ENCODE assay signal across 9 cellular contexts in genomic region chr20:44990425-44990824, GRCh38. TPM values are rescaled to one million over a fixed set of nuclear protein-coding genes. Genes with fewer than 3 reads are reported as not detected.
DNase-seq lines count a peak whose midpoint lies in the region; ATAC-seq and TF ChIP-seq lines count a peak whose summit lies in the region.
"Had no signal": no experiment of that assay in that cellular context is flagged by ENCODE, and none has a peak within 500 bp of the region (broad histone marks: within the 10 kb centered on the region; RNA-seq: fewer than 3 reads in every experiment).

No MANE protein-coding gene starts in this region.

- H4K20me1 ChIP-seq in neural progenitor cell (ENCODE audit: low read depth) = peaks cover 9% of the 10 kb centered on the region

- no peaks in the 10 kb centered on the region for H3K9me3 ChIP-seq in naive thymus-derived CD4-positive, alpha-beta T cell (ENCODE audit: control insufficient read depth in 2 of 3, low read length in 3 of 3)
- H3K9me3 ChIP-seq in neural progenitor cell (ENCODE audit: low read depth) = no peaks in the 10 kb centered on the region

- H3K27me3 ChIP-seq in ACC112 (ENCODE audit: insufficient read depth, low read length) (no peaks in the 10 kb centered on the region), neural progenitor cell (no peaks in the 10 kb centered on the region)
- H3K27me3 ChIP-seq in naive thymus-derived CD4-positive, alpha-beta T cell (ENCODE audit: control insufficient read depth in 2 of 2, insufficient read depth in 2 of 2, low read length in 2 of 2) = no peaks in the 10 kb centered on the region

- H3K27ac ChIP-seq in ACC112 (ENCODE audit: low read depth, low read length) = peak overlapping the region; percentile 59
- peak overlapping the region; percentile 76 for H3K27ac ChIP-seq in naive thymus-derived CD4-positive, alpha-beta T cell (ENCODE audit: low read depth, low read length)
- H3K27ac ChIP-seq in neural progenitor cell = no peak overlapping the region
- H3K27ac ChIP-seq: SK-N-MC had no signal

- DNase-seq in Kasumi-1 (lab: John Stamatoyannopoulos, UW) (peak; percentile 9 to 16), neural progenitor cell (ENCODE audit: low spot score) (no peak), NCI-H524 (lab: John Stamatoyannopoulos, UW) (no peak)
- peak; percentile 24 for DNase-seq in activated naive CD8-positive, alpha-beta T cell treated with anti-CD3 and anti-CD28 coated beads, Interleukin-2, amount 50 U/mL, for 16 hours (ENCODE audit: low read depth, low spot score)
- DNase-seq in naive thymus-derived CD4-positive, alpha-beta T cell = peak in 1 of 9 donors; percentile 56

- H3F3A ChIP-seq in neural progenitor cell (ENCODE audit: low read depth) = no peaks in the 10 kb centered on the region

- no peak for TF ChIP-seq CTCF in neural progenitor cell (IDR thresholded peaks at IDR 0.05)

- H3K4me1 Mint-ChIP-seq in naive thymus-derived CD4-positive, alpha-beta T cell = peaks cover 57 to 97% (median 80%) of the 10 kb centered on the region in 7 donors
- H3K4me1 Mint-ChIP-seq in neural progenitor cell = no peaks in the 10 kb centered on the region

- peaks cover 33% of the 10 kb centered on the region for H3K4me1 ChIP-seq in ACC112 (ENCODE audit: control insufficient read depth, insufficient read depth, low read length, unreplicated experiment)
- peaks cover 35 to 66% of the 10 kb centered on the region in 2 donors for H3K4me1 ChIP-seq in naive thymus-derived CD4-positive, alpha-beta T cell (ENCODE audit: control insufficient read depth in 2 of 2, insufficient read depth in 2 of 2, low read length in 2 of 2)
- H3K4me1 ChIP-seq in neural progenitor cell = no peaks in the 10 kb centered on the region

- peak overlapping the region; percentile 77 to 95 (median 88) for H3K4me3 Mint-ChIP-seq in naive thymus-derived CD4-positive, alpha-beta T cell
- no peak overlapping the region for H3K4me3 Mint-ChIP-seq in neural progenitor cell

- no peaks in the 10 kb centered on the region for H3K27me3 Mint-ChIP-seq in naive thymus-derived CD4-positive, alpha-beta T cell
- no peaks in the 10 kb centered on the region for H3K27me3 Mint-ChIP-seq in neural progenitor cell (ENCODE audit: insufficient read depth, low read depth)

- intact Hi-C loops in naive thymus-derived CD4-positive, alpha-beta T cell (cut with micrococcal nuclease) = loop anchor here (1.0 to 5.0 kb wide), 3 partner anchors 11 to 33 kb away; no protein-coding TSS in a partner anchor

- peaks cover 24% of the 10 kb centered on the region for H3K79me2 ChIP-seq in ACC112 (ENCODE audit: control insufficient read depth, insufficient read depth, low read length, unreplicated experiment)
- H3K79me2 ChIP-seq in neural progenitor cell (ENCODE audit: low read depth) = no peaks in the 10 kb centered on the region

- H3K27ac Mint-ChIP-seq in naive thymus-derived CD4-positive, alpha-beta T cell = peak overlapping the region; percentile 72 to 96 (median 92)
- H3K27ac Mint-ChIP-seq in neural progenitor cell = no peak overlapping the region

- no peak overlapping the region for H3K9ac ChIP-seq in neural progenitor cell

- peak overlapping the region; percentile 52 for H2AFZ ChIP-seq in ACC112 (ENCODE audit: low read length, unreplicated experiment)
- H2AFZ ChIP-seq in neural progenitor cell (replicated peaks) = no peak overlapping the region

- H3K9me3 Mint-ChIP-seq in naive thymus-derived CD4-positive, alpha-beta T cell = no peaks in the 10 kb centered on the region
- no peaks in the 10 kb centered on the region for H3K9me3 Mint-ChIP-seq in neural progenitor cell

- H3K4me2 ChIP-seq in neural progenitor cell = no peak overlapping the region

- peak overlapping the region; percentile 69 for H3K4me3 ChIP-seq in ACC112 (ENCODE audit: low read depth, low read length)
- H3K4me3 ChIP-seq in naive thymus-derived CD4-positive, alpha-beta T cell (ENCODE audit: low read length) = peak overlapping the region; percentile 42
- no peak overlapping the region for H3K4me3 ChIP-seq in neural progenitor cell
- H3K4me3 ChIP-seq: SK-N-MC had no signal

- peak; percentile 55 for ATAC-seq in naive thymus-derived CD4-positive, alpha-beta T cell
- ATAC-seq in HG03571 (IDR thresholded peaks at IDR 0.05; ENCODE audit: unreplicated experiment) (no peak), HG03280 (IDR thresholded peaks at IDR 0.05; ENCODE audit: unreplicated experiment) (no peak)

- peaks cover 14 to 49% (median 44%) of the 10 kb centered on the region in 5 donors for H3K36me3 Mint-ChIP-seq in naive thymus-derived CD4-positive, alpha-beta T cell
- H3K36me3 Mint-ChIP-seq in neural progenitor cell = peaks cover 6% of the 10 kb centered on the region

- H3K36me3 ChIP-seq in ACC112 (ENCODE audit: insufficient read depth, low read length) (peaks cover 7% of the 10 kb centered on the region), neural progenitor cell (peaks cover 4% of the 10 kb centered on the region)
- peaks cover 8 to 33% (median 17%) of the 10 kb centered on the region in 3 experiments for H3K36me3 ChIP-seq in naive thymus-derived CD4-positive, alpha-beta T cell (ENCODE audit: control insufficient read depth in 2 of 3, insufficient read depth in 3 of 3, low read length in 3 of 3)

- POLR2A ChIA-PET in naive thymus-derived CD4-positive, alpha-beta T cell (lab: Charles Lee) = interaction anchor here (0.6 to 6.1 kb wide), 6 partner anchors 11 to 102 kb away, joined by 3 to 38 read pairs (median 6); partner anchors contain the start of gene STK4

- CTCF ChIA-PET in naive thymus-derived CD4-positive, alpha-beta T cell (lab: Charles Lee) = interaction anchor here (0.8 to 1.4 kb wide), 3 partner anchors 20 to 98 kb away, joined by 3 to 4 read pairs (median 3); no protein-coding TSS in a partner anchor

RNA-seq across cellular contexts. Expression of gene STK4, which starts 24.1 kb away (rescaled TPM):
- 100 to 1,000 TPM; 207 to 383 (median 267) TPM for total RNA-seq in naive thymus-derived CD4-positive, alpha-beta T cell
- 100 to 1,000 TPM; 175 to 241 TPM for polyA plus RNA-seq in naive thymus-derived CD4-positive, alpha-beta T cell
- 32.7 and 46.1 TPM in 2 replicates for total RNA-seq in neural progenitor cell (ENCODE audit: low replicate concordance)

RNA-seq across cellular contexts. Expression of gene TOMM34, which starts 30.2 kb away (rescaled TPM):
- total RNA-seq in naive thymus-derived CD4-positive, alpha-beta T cell = 10 to 100 TPM in 1 of 5 experiments, 1 to 10 TPM in 4; 7.0 to 22.5 (median 8.6) TPM
- polyA plus RNA-seq in naive thymus-derived CD4-positive, alpha-beta T cell = 10 to 100 TPM; 15.1 to 30.2 TPM
- 27.3 and 51.8 TPM in 2 replicates for total RNA-seq in neural progenitor cell (ENCODE audit: low replicate concordance)

Comparison
In these comparisons a context has a peak if more than half of its experiments do, and no peak if none do; other contexts are left out.
1. DNase-seq: peak in Kasumi-1 (2 of 2) and activated naive CD8-positive, alpha-beta T cell treated with anti-CD3 and anti-CD28 coated beads, Interleukin-2, amount 50 U/mL, for 16 hours (single experiment); none in neural progenitor cell (single experiment) and NCI-H524 (0 of 2).